24 cellular contexts compared by ENCODE assay signal in the genomic region with DNA sequence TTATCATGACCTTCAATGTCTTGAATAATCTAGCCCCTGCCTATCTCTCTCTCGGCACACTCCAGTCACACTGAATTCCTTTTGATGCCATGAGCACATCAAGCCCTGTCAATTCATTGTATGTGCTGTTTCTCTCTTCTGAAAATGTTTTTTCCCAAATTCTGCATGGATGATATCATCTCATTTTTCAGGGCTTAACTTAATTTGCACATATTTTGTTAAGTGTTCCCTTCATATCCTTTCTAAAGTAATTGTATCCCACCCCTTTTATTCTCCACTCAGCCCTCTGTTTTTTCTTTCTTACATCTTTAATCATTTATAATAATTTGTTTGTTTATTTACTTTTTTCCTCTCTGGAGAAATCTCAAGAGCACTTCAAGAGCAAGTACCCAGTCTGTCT.
DNase-seq lines count a peak whose midpoint lies in the region; ATAC-seq and TF ChIP-seq lines count a peak whose summit lies in the region.
"Had no signal": no experiment of that assay in that cellular context is flagged by ENCODE, and none has a peak within 500 bp of the region (broad histone marks: within the 10 kb centered on the region; RNA-seq: fewer than 3 reads in every experiment).

No MANE protein-coding gene starts in this region.

- ATAC-seq in SK-N-SH treated with all-trans-retinoic acid at 6 μM for 48 hours = no peak
- no peak for ATAC-seq in sciatic nerve
- ATAC-seq: A549, GM12878 had no signal

- no peaks in the 10 kb centered on the region for H3K9me2 ChIP-seq in SK-N-SH

- no peak overlapping the region for H3K27ac ChIP-seq in SK-N-SH (ENCODE audit: low read depth in 2 of 2, low read length in 1 of 2)
- H3K27ac ChIP-seq: 22Rv1, A549, BLaER1 had no signal

- no peaks in the 10 kb centered on the region for H3K27me3 ChIP-seq in SK-N-SH (ENCODE audit: insufficient read depth)
- H3K27me3 ChIP-seq: BE2C, BLaER1 had no signal

- intact Hi-C loops in sciatic nerve (cut with DNase I) = no loop called here

- H4K20me1 ChIP-seq in SK-N-SH (ENCODE audit: insufficient read depth) = no peaks in the 10 kb centered on the region
- H4K20me1 ChIP-seq: BLaER1 had no signal

- CTCF ChIA-PET in SK-N-SH (lab: Yijun Ruan, JAX) = interaction anchor here (1.5 kb wide), 1 partner anchor 11 kb away, joined by 5 read pairs; no protein-coding TSS in a partner anchor

- no peak for TF ChIP-seq CTCF in SK-N-SH (IDR thresholded peaks at IDR 0.05)

- DNase-seq in NCI-H1105 treated with DMSO at 0.1 percent for 48 hours (lab: John Stamatoyannopoulos, UW) (peak; percentile 41), NCI-H1105 (lab: John Stamatoyannopoulos, UW) (no peak), SK-N-SH (no peak), DMS53 treated with DMSO at 0.1 percent for 48 hours (lab: John Stamatoyannopoulos, UW; ENCODE audit: unreplicated experiment) (peak; percentile 37), DMS79 treated with DMSO at 0.1 percent for 48 hours (lab: John Stamatoyannopoulos, UW) (peak; percentile 64), germinal center (ENCODE audit: low spot score) (no peak), sciatic nerve (ENCODE audit: low spot score) (no peak)
- DNase-seq: ACHN; BE2C; C1 segment of cervical spinal cord; CD4-positive, alpha-beta memory T cell; CD4-positive, CD25-positive, alpha-beta regulatory T cell; CD8-positive, alpha-beta memory T cell; COR-L47; DMS 273 treated with DMSO at 0.1 percent for 48 hours; DMS153; DND-41; EL; GDM1 had no signal

- H3K9ac ChIP-seq in SK-N-SH = no peak overlapping the region
- H3K9ac ChIP-seq: BLaER1 had no signal

- no peak overlapping the region for H2AFZ ChIP-seq in SK-N-SH (ENCODE audit: low read depth)

- no peak overlapping the region for H3K4me3 ChIP-seq in SK-N-SH (ENCODE audit: low read depth in 2 of 2, low read length in 1 of 2)
- H3K4me3 ChIP-seq: A549, BLaER1, GM12878 had no signal

- no peaks in the 10 kb centered on the region for H3K79me2 ChIP-seq in SK-N-SH (ENCODE audit: insufficient read depth)

- H3F3A ChIP-seq in SK-N-SH (replicated peaks; ENCODE audit: insufficient read depth) = no peaks in the 10 kb centered on the region

- POLR2A ChIA-PET in SK-N-SH (lab: Yijun Ruan, JAX) = no interaction called here

- WGBS in SK-N-SH (ENCODE audit: low lambda C conversion rate) = 0% methylated on average over 1 of the region's 1 CpG

- no peaks in the 10 kb centered on the region for H3K36me3 ChIP-seq in SK-N-SH (replicated peaks in 1 of 2; ENCODE audit: control insufficient read depth in 1 of 2, insufficient read depth in 2 of 2, low read length in 1 of 2)
- H3K36me3 ChIP-seq: BE2C, BLaER1 had no signal

- no peak for TF ChIP-seq RAD21 in SK-N-SH (IDR thresholded peaks at IDR 0.05; ENCODE audit: low read length)

- TF ChIP-seq EP300 in SK-N-SH (IDR thresholded peaks at IDR 0.05; ENCODE audit: borderline replicate concordance in 1 of 2, low read depth in 1 of 2, low read length in 1 of 2) = no peak

- H3K4me2 ChIP-seq in SK-N-SH = no peak overlapping the region
- H3K4me2 ChIP-seq: A549, BLaER1 had no signal

- no peaks in the 10 kb centered on the region for H3K9me3 ChIP-seq in SK-N-SH
- H3K9me3 ChIP-seq: A549, BE2C had no signal

- no peaks in the 10 kb centered on the region; a peak in 1 of 4 replicates for H3K4me1 ChIP-seq in SK-N-SH (ENCODE audit: control insufficient read depth in 1 of 2, insufficient read depth in 2 of 2, low read depth in 1 of 2, low read length in 1 of 2)
- H3K4me1 ChIP-seq: A549, BE2C, BLaER1 had no signal

TF ChIP-seq in SK-N-SH treated with all-trans-retinoic acid at 6 μM for 48 hours, 23 proteins besides CTCF, POLR2A, EP300 and RAD21:
- TF ChIP-seq ISL1 (CRISPR knock-in tag; IDR thresholded peaks at IDR 0.05) = peak; percentile 84
- peak; percentile 62; the same call in 1 of the 2 replicates for TF ChIP-seq CREB5 (CRISPR knock-in tag; IDR thresholded peaks at IDR 0.05; ENCODE audit: low read depth)
- TF ChIP-seq ZC3H10 (CRISPR knock-in tag; IDR thresholded peaks at IDR 0.05) = no peak

TF ChIP-seq in SK-N-SH, 30 proteins besides CTCF, POLR2A, EP300 and RAD21:
- no peak for TF ChIP-seq GATA2 (CRISPR knock-in tag; IDR thresholded peaks at IDR 0.05)
- TF ChIP-seq MEF2A (IDR thresholded peaks at IDR 0.05; ENCODE audit: borderline replicate concordance, low read depth) = no peak
- no peak for TF ChIP-seq JUND (IDR thresholded peaks at IDR 0.05)
- TF ChIP-seq YY1 (IDR thresholded peaks at IDR 0.05; ENCODE audit: low read depth) = no peak
- TF ChIP-seq FOXJ3 (CRISPR knock-in tag; IDR thresholded peaks at IDR 0.05) = no peak
- no peak for TF ChIP-seq MAX (IDR thresholded peaks at IDR 0.05; ENCODE audit: low read depth)
- TF ChIP-seq SIN3A (IDR thresholded peaks at IDR 0.05; ENCODE audit: borderline replicate concordance, low read depth, low read length) = no peak
- no peak for TF ChIP-seq TAF1 (IDR thresholded peaks at IDR 0.05; ENCODE audit: borderline replicate concordance, low read depth, low read length)
- no peak for TF ChIP-seq RCOR1 (IDR thresholded peaks at IDR 0.05; ENCODE audit: low read length)
- TF ChIP-seq TCF12 (IDR thresholded peaks at IDR 0.05) = no peak
- no peak for TF ChIP-seq POLR2AphosphoS5 (IDR thresholded peaks at IDR 0.05; ENCODE audit: low read depth, low read length)

Comparison
In these comparisons a context has a peak if more than half of its experiments do, and no peak if none do; other contexts are left out.
1. DNase-seq: peak in NCI-H1105 treated with DMSO at 0.1 percent for 48 hours (single experiment), DMS53 treated with DMSO at 0.1 percent for 48 hours (single experiment) and DMS79 treated with DMSO at 0.1 percent for 48 hours (single experiment); none in NCI-H1105 (single experiment), SK-N-SH (single experiment), germinal center (single experiment) and sciatic nerve (single experiment).